Comparison of ENCODE assay signal across 8 cellular contexts in genomic region chr3:64022451-64023186, GRCh38. TPM values are rescaled to one million over a fixed set of nuclear protein-coding genes. Genes with fewer than 3 reads are reported as not detected.
DNase-seq lines count a peak whose midpoint lies in the region; ATAC-seq, FAIRE-seq and TF ChIP-seq lines count a peak whose summit lies in the region.

No MANE protein-coding gene starts in this region.

- H3K27me3 ChIP-seq in CD8-positive, alpha-beta T cell (ENCODE audit: insufficient read depth, low read length), result no peaks in the 10 kb centered on the region

- H3K36me3 Mint-ChIP-seq in CD8-positive, alpha-beta T cell, result peaks cover 35% of the 10 kb centered on the region
- peaks cover 17% of the 10 kb centered on the region for H3K36me3 Mint-ChIP-seq in osteocyte (ENCODE audit: unreplicated experiment)

- no peaks in the 10 kb centered on the region for H3K9me3 Mint-ChIP-seq in CD8-positive, alpha-beta T cell
- H3K9me3 Mint-ChIP-seq in osteocyte (ENCODE audit: unreplicated experiment), result no peaks in the 10 kb centered on the region

- peaks cover 35% of the 10 kb centered on the region for H3K4me1 Mint-ChIP-seq in CD8-positive, alpha-beta T cell (ENCODE audit: low read depth)
- H3K4me1 Mint-ChIP-seq in osteocyte (ENCODE audit: unreplicated experiment), result peaks cover 24% of the 10 kb centered on the region

- CTCF ChIA-PET in CD8-positive, alpha-beta T cell (lab: Charles Lee), result interaction anchor here (0.7 to 3.2 kb wide), 12 partner anchors 10 to 153 kb away, joined by 3 to 50 read pairs (median 3); no protein-coding TSS in a partner anchor
- CTCF ChIA-PET in GM10248 (lab: Yijun Ruan, JAX), result interaction anchor here (0.7 to 3.9 kb wide), 21 partner anchors 10 to 468 kb away, joined by 3 to 43 read pairs (median 5); no protein-coding TSS in a partner anchor

- peak overlapping the region; percentile 93 for H3K27ac Mint-ChIP-seq in CD8-positive, alpha-beta T cell
- peak overlapping the region; percentile 92 for H3K27ac Mint-ChIP-seq in osteocyte (ENCODE audit: unreplicated experiment)

- peak overlapping the region; percentile 96 for H3K4me3 ChIP-seq in CD8-positive, alpha-beta T cell (ENCODE audit: low read depth, low read length)
- peak overlapping the region; percentile 95 for H3K4me3 ChIP-seq in fibroblast of mammary gland (ENCODE audit: control insufficient read depth, low read depth, low read length)

- peak in 2 of 7 experiments; percentile 6 to 21 for DNase-seq in CD8-positive, alpha-beta T cell
- DNase-seq in activated CD4-positive, alpha-beta T cell treated with anti-CD3 and anti-CD28 coated beads, Interleukin-2, amount 50 U/mL, for 4 hours, result peak; percentile 1 to 3
- peak; percentile 26 for DNase-seq in fibroblast of mammary gland (ENCODE audit: low read depth)
- no peak for DNase-seq in osteocyte (ENCODE audit: extremely low spot score, unreplicated experiment)
- no peak for DNase-seq in GM10248 (ENCODE audit: extremely low spot score)
- DNase-seq in NAMALWA (ENCODE audit: low spot score), result no peak
- no peak for DNase-seq in D721Med (ENCODE audit: insufficient read length, low spot score)

- peak; percentile 7 for ATAC-seq in CD8-positive, alpha-beta T cell
- peak; percentile 24 for ATAC-seq in HG02840 (IDR thresholded peaks at IDR 0.05; ENCODE audit: low FRiP score, unreplicated experiment)

- intact Hi-C loops in CD8-positive, alpha-beta T cell (cut with DNase I, micrococcal nuclease), result loop anchor here (1.0 to 5.0 kb wide), 6 partner anchors 52 to 160 kb away; partner anchors contain the start of genes ATXN7 (in 2 of the 2), SCAANT1 (in 2 of the 2) and THOC7 (in 2 of the 2)

- H3K27me3 Mint-ChIP-seq in CD8-positive, alpha-beta T cell (ENCODE audit: low read depth), result peaks cover 7% of the 10 kb centered on the region
- peaks cover 11% of the 10 kb centered on the region for H3K27me3 Mint-ChIP-seq in osteocyte (ENCODE audit: unreplicated experiment)

- peaks cover 29% of the 10 kb centered on the region for H3K4me1 ChIP-seq in CD8-positive, alpha-beta T cell (ENCODE audit: insufficient read depth, low read length)

- no peaks in the 10 kb centered on the region for H3K9me3 ChIP-seq in CD8-positive, alpha-beta T cell (ENCODE audit: low read length)

- peak overlapping the region; percentile 91 for H3K4me3 Mint-ChIP-seq in CD8-positive, alpha-beta T cell
- H3K4me3 Mint-ChIP-seq in osteocyte (ENCODE audit: unreplicated experiment), result peak overlapping the region; percentile 84

- FAIRE-seq in D721Med (lab: Jason Lieb, UNC), result no peak

- peaks cover 17% of the 10 kb centered on the region for H3K36me3 ChIP-seq in CD8-positive, alpha-beta T cell (ENCODE audit: insufficient read depth, low read length)

- no peak for TF ChIP-seq CTCF in CD8-positive, alpha-beta T cell (IDR thresholded peaks at IDR 0.05)
- TF ChIP-seq CTCF in fibroblast of mammary gland (conservative IDR thresholded peaks at IDR 0.05; ENCODE audit: control insufficient read depth, insufficient read depth, low read depth, low read length) (no peak), osteocyte (IDR thresholded peaks at IDR 0.05) (no peak), GM10248 (IDR thresholded peaks at IDR 0.05; ENCODE audit: control extremely low read depth, extremely low read depth, low read depth, missing control alignments) (no peak), D721Med (IDR thresholded peaks at IDR 0.05; ENCODE audit: insufficient read depth, missing control alignments) (no peak)

- POLR2A ChIA-PET in CD8-positive, alpha-beta T cell (lab: Charles Lee), result interaction anchor here (0.7 to 2.5 kb wide), 10 partner anchors 11 to 111 kb away, joined by 3 to 18 read pairs (median 4); no protein-coding TSS in a partner anchor
- POLR2A ChIA-PET in GM10248 (lab: Yijun Ruan, JAX), result no interaction called here

- peak overlapping the region; percentile 89 for H3K27ac ChIP-seq in CD8-positive, alpha-beta T cell (ENCODE audit: low read depth, low read length)

RNA-seq across cellular contexts. Expression of gene PSMD6, which starts 0.7 kb away (rescaled TPM):
- total RNA-seq in CD8-positive, alpha-beta T cell, result 100 to 1,000 TPM; 134 to 138 TPM
- total RNA-seq in osteocyte, result 72.6 and 72.9 TPM in 2 replicates

Comparison
In these comparisons a context has a peak if more than half of its experiments do, and no peak if none do; other contexts are left out.
1. DNase-seq: peak in activated CD4-positive, alpha-beta T cell treated with anti-CD3 and anti-CD28 coated beads, Interleukin-2, amount 50 U/mL, for 4 hours (2 of 2) and fibroblast of mammary gland (single experiment); none in osteocyte (single experiment), GM10248 (single experiment), NAMALWA (single experiment) and D721Med (single experiment).